10 cellular contexts compared by ENCODE assay signal in genomic region chr7:38451840-38452239, GRCh38.
DNase-seq lines count a peak whose midpoint lies in the region; ATAC-seq, FAIRE-seq and TF ChIP-seq lines count a peak whose summit lies in the region.
"Had no signal": no experiment of that assay in that cellular context is flagged by ENCODE, and none has a peak within 500 bp of the region (broad histone marks: within the 10 kb centered on the region; RNA-seq: fewer than 3 reads in every experiment).

No MANE protein-coding gene starts in this region.

- H3K27ac Mint-ChIP-seq in progenitor cell of endocrine pancreas, result no peak overlapping the region

- no peaks in the 10 kb centered on the region for H3K27me3 Mint-ChIP-seq in progenitor cell of endocrine pancreas

- no peak overlapping the region for H3K4me3 Mint-ChIP-seq in progenitor cell of endocrine pancreas (ENCODE audit: low read depth)

- ATAC-seq in HG02678 (IDR thresholded peaks at IDR 0.05; ENCODE audit: unreplicated experiment), result no peak
- ATAC-seq: mucosa of descending colon had no signal

- DNase-seq in NCI-H1417 (lab: John Stamatoyannopoulos, UW), result peak; percentile 15 to 73 (median 61)
- DNase-seq in NCI-H1417 treated with DMSO at 0.1 percent for 48 hours (lab: John Stamatoyannopoulos, UW), result no peak
- peak; percentile 41 for DNase-seq in NCI-H226
- DNase-seq in epithelial cell of proximal tubule (ENCODE audit: low read depth), result peak; percentile 15
- no peak for DNase-seq in progenitor cell of endocrine pancreas (ENCODE audit: low spot score, unreplicated experiment)
- DNase-seq in activated naive CD4-positive, alpha-beta T cell treated with Interleukin-2 at 50 U/mL for 16 hours, result no peak
- DNase-seq in GM19239 (ENCODE audit: insufficient read length, low spot score), result no peak
- DNase-seq: mucosa of descending colon had no signal

- TF ChIP-seq CTCF in epithelial cell of proximal tubule (conservative IDR thresholded peaks at IDR 0.05; ENCODE audit: low read depth, low read length) (peak; percentile 44), progenitor cell of endocrine pancreas (IDR thresholded peaks at IDR 0.05; ENCODE audit: unreplicated experiment) (peak; percentile 16)

- no peaks in the 10 kb centered on the region for H3K9me3 Mint-ChIP-seq in progenitor cell of endocrine pancreas (ENCODE audit: low read depth)

- no peaks in the 10 kb centered on the region for H3K36me3 Mint-ChIP-seq in progenitor cell of endocrine pancreas (ENCODE audit: insufficient read depth)

- no peak for FAIRE-seq in GM19239 (lab: Jason Lieb, UNC)

- H3K4me1 Mint-ChIP-seq in progenitor cell of endocrine pancreas (ENCODE audit: low read depth), result no peaks in the 10 kb centered on the region

- no peak overlapping the region for H3K4me3 ChIP-seq in epithelial cell of proximal tubule (ENCODE audit: low read depth, low read length)
- H3K4me3 ChIP-seq: BLaER1, mucosa of descending colon had no signal

Comparison
In these comparisons a context has a peak if more than half of its experiments do, and no peak if none do; other contexts are left out.
1. DNase-seq: peak in NCI-H1417 (3 of 3), NCI-H226 (single experiment) and epithelial cell of proximal tubule (single experiment); none in NCI-H1417 treated with DMSO at 0.1 percent for 48 hours (single experiment), progenitor cell of endocrine pancreas (single experiment), activated naive CD4-positive, alpha-beta T cell treated with Interleukin-2 at 50 U/mL for 16 hours (single experiment) and GM19239 (single experiment).